ENCODE assay signal across 8 cellular contexts in genomic region chr19:53394522-53394973, GRCh38. TPM values are rescaled to one million over a fixed set of nuclear protein-coding genes. Genes with fewer than 3 reads are reported as not detected.
A peak's percentile ranks its signal among the peaks of the same experiment; 100 is the strongest.
DNase-seq lines count a peak whose midpoint lies in the region; ATAC-seq and TF ChIP-seq lines count a peak whose summit lies in the region.

No MANE protein-coding gene starts in this region.

- H3K27ac ChIP-seq in hepatocyte = peak overlapping the region; percentile 84
- H3K27ac ChIP-seq in sigmoid colon = peak overlapping the region; percentile 79 to 92 (median 86)

- peak overlapping the region in 4 of 7 donors; percentile 61 to 93 (median 89) for H3K27ac Mint-ChIP-seq in CD14-positive monocyte
- H3K27ac Mint-ChIP-seq in activated naive CD8-positive, alpha-beta T cell treated with anti-CD3 and anti-CD28 coated beads, Interleukin-2, amount 50 U/mL, for 24 hours = no peak overlapping the region

- ATAC-seq in HG03175 (IDR thresholded peaks at IDR 0.05; ENCODE audit: unreplicated experiment) (peak; percentile 15), HG02870 (IDR thresholded peaks at IDR 0.05; ENCODE audit: unreplicated experiment) (no peak)
- ATAC-seq in activated naive CD8-positive, alpha-beta T cell treated with anti-CD3 and anti-CD28 coated beads, Interleukin-2, amount 50 U/mL, for 24 hours = no peak

- H3K4me3 Mint-ChIP-seq in CD14-positive monocyte = peak overlapping the region; percentile 96 to 99
- H3K4me3 Mint-ChIP-seq in activated naive CD8-positive, alpha-beta T cell treated with anti-CD3 and anti-CD28 coated beads, Interleukin-2, amount 50 U/mL, for 24 hours = peak overlapping the region; percentile 95

- peaks cover 29 to 59% (median 53%) of the 10 kb centered on the region in 7 donors for H3K9me3 Mint-ChIP-seq in CD14-positive monocyte
- peaks cover 18% of the 10 kb centered on the region for H3K9me3 Mint-ChIP-seq in activated naive CD8-positive, alpha-beta T cell treated with anti-CD3 and anti-CD28 coated beads, Interleukin-2, amount 50 U/mL, for 24 hours

- peaks cover 16 to 21% of the 10 kb centered on the region in 2 donors for H3K36me3 Mint-ChIP-seq in CD14-positive monocyte
- H3K36me3 Mint-ChIP-seq in activated naive CD8-positive, alpha-beta T cell treated with anti-CD3 and anti-CD28 coated beads, Interleukin-2, amount 50 U/mL, for 24 hours (ENCODE audit: low read depth) = peaks cover 29% of the 10 kb centered on the region

- H3K27me3 ChIP-seq in hepatocyte (no peaks in the 10 kb centered on the region), sigmoid colon (peaks cover 0 to 5% (median 5%) of the 10 kb centered on the region in 3 donors)

- peaks cover 13% of the 10 kb centered on the region for H3K4me1 ChIP-seq in hepatocyte (ENCODE audit: insufficient read depth)
- peaks cover 0 to 22% (median 21%) of the 10 kb centered on the region in 4 donors for H3K4me1 ChIP-seq in sigmoid colon

- H4K20me1 ChIP-seq in hepatocyte (ENCODE audit: insufficient read depth, poor library complexity, severe bottlenecking) = no peaks in the 10 kb centered on the region

- 2% methylated on average over 15 of the region's 18 CpGs for WGBS in hepatocyte (ENCODE audit: low lambda C conversion rate, missing lambda C conversion rate)
- WGBS in sigmoid colon, 2 donors = 8 to 11% methylated on average over 18 of the region's 18 CpGs

- H3K9me2 ChIP-seq in hepatocyte (replicated peaks; ENCODE audit: insufficient read depth) = no peaks in the 10 kb centered on the region

- TF ChIP-seq CTCF in CD14-positive monocyte (IDR thresholded peaks at IDR 0.05) (no peak), hepatocyte (IDR thresholded peaks at IDR 0.05; ENCODE audit: poor library complexity) (no peak), sigmoid colon (IDR thresholded peaks at IDR 0.05) (no peak)

- H3K4me3 ChIP-seq in hepatocyte (peak overlapping the region; percentile 30), sigmoid colon (peak overlapping the region; percentile 10 to 89 (median 78))

- no peak for TF ChIP-seq POLR2A in sigmoid colon (IDR thresholded peaks at IDR 0.05)

- H3K79me2 ChIP-seq in hepatocyte = peaks cover 28% of the 10 kb centered on the region

- H3K4me1 Mint-ChIP-seq in CD14-positive monocyte = peaks cover 21% of the 10 kb centered on the region
- H3K4me1 Mint-ChIP-seq in activated naive CD8-positive, alpha-beta T cell treated with anti-CD3 and anti-CD28 coated beads, Interleukin-2, amount 50 U/mL, for 24 hours = peaks cover 24% of the 10 kb centered on the region

- TF ChIP-seq EP300 in sigmoid colon (IDR thresholded peaks at IDR 0.05) = no peak

- peak overlapping the region; percentile 85 for H3K4me2 ChIP-seq in hepatocyte

- DNase-seq in CD14-positive monocyte (ENCODE audit: low spot score) (no peak), hepatocyte (ENCODE audit: low spot score) (peak; percentile 65), sigmoid colon (peak; percentile 80), cortex of kidney (lab: John Stamatoyannopoulos, UW) (no peak), NCI-H82 (lab: John Stamatoyannopoulos, UW) (no peak)
- DNase-seq in activated naive CD8-positive, alpha-beta T cell treated with anti-CD3 and anti-CD28 coated beads, Interleukin-2, amount 50 U/mL, for 24 hours = peak; percentile 2

- H3K36me3 ChIP-seq in hepatocyte (replicated peaks; ENCODE audit: insufficient read depth, low read depth) = no peaks in the 10 kb centered on the region
- H3K36me3 ChIP-seq in sigmoid colon = peaks cover 0 to 16% (median 0%) of the 10 kb centered on the region in 4 donors

- H3K27me3 Mint-ChIP-seq in CD14-positive monocyte (ENCODE audit: low read depth in 3 of 3) = peaks cover 0 to 5% (median 4%) of the 10 kb centered on the region in 3 donors
- H3K27me3 Mint-ChIP-seq in activated naive CD8-positive, alpha-beta T cell treated with anti-CD3 and anti-CD28 coated beads, Interleukin-2, amount 50 U/mL, for 24 hours = no peaks in the 10 kb centered on the region

- intact Hi-C loops in CD14-positive monocyte (cut with micrococcal nuclease) = loop anchor here (2.0 to 10.0 kb wide), 3 partner anchors 38 to 430 kb away; partner anchors contain the start of genes ZNF665 (in 2 of the 2) and ZNF816 (in 1 of the 2)
- intact Hi-C loops in sigmoid colon (cut with DNase I) = loop anchor here (2.0 to 10.0 kb wide), 2 partner anchors 30 to 200 kb away; partner anchors contain the start of genes ZNF525 and ZNF665

- peak overlapping the region; percentile 90 for H2AFZ ChIP-seq in hepatocyte

- no peaks in the 10 kb centered on the region for H3K9me3 ChIP-seq in hepatocyte (ENCODE audit: low read depth)
- H3K9me3 ChIP-seq in sigmoid colon = no peaks in the 10 kb centered on the region

RNA-seq across cellular contexts. Expression of gene ZNF765, which starts 0.4 kb away (rescaled TPM):
- polyA plus RNA-seq in CD14-positive monocyte = 1 to 10 TPM; 3.4 to 5.0 TPM
- 16.4 and 24.5 TPM in 2 replicates for total RNA-seq in hepatocyte
- polyA plus RNA-seq in hepatocyte = 9.3 and 12.7 TPM in 2 replicates
- 10 to 100 TPM in 3 of 4 donors, 1 to 10 TPM in 1; 6.2 to 13.0 (median 11.7) TPM for total RNA-seq in sigmoid colon
- polyA plus RNA-seq in sigmoid colon = 1 to 10 TPM; 3.5 to 5.1 (median 3.6) TPM

RNA-seq across cellular contexts. Expression of gene ZNF525, which starts 29.0 kb away (rescaled TPM):
- polyA plus RNA-seq in CD14-positive monocyte (under 1 TPM; 0.29 to 0.64 TPM), hepatocyte (3.8 and 4.5 TPM in 2 replicates), sigmoid colon (10 to 100 TPM in 1 of 3 donors, 1 to 10 TPM in 2; 1.4 to 10.8 (median 7.0) TPM)
- total RNA-seq in hepatocyte (12.2 and 14.2 TPM in 2 replicates), sigmoid colon (1 to 10 TPM; 6.3 to 8.3 (median 7.0) TPM)

RNA-seq across cellular contexts. Expression of gene ZNF761, which starts 37.2 kb away (rescaled TPM):
- polyA plus RNA-seq in CD14-positive monocyte (1 to 10 TPM; 3.4 to 5.6 TPM), hepatocyte (11.5 and 13.5 TPM in 2 replicates), sigmoid colon (1 to 10 TPM; 3.5 to 7.8 (median 6.7) TPM)
- total RNA-seq in hepatocyte (27.7 and 28.1 TPM in 2 replicates), sigmoid colon (10 to 100 TPM in 3 of 4 donors, 1 to 10 TPM in 1; 6.5 to 12.5 (median 11.0) TPM)

Comparison
In these comparisons a context has a peak if more than half of its experiments do, and no peak if none do; other contexts are left out.
1. DNase-seq: peak in activated naive CD8-positive, alpha-beta T cell treated with anti-CD3 and anti-CD28 coated beads, Interleukin-2, amount 50 U/mL, for 24 hours (single experiment), hepatocyte (single experiment) and sigmoid colon (single experiment); none in CD14-positive monocyte (single experiment), cortex of kidney (single experiment) and NCI-H82 (single experiment).